ENCODE assay signal across 5 cellular contexts in genomic region chrY:19303136-19303535, GRCh38.
"Had no signal": no experiment of that assay in that cellular context is flagged by ENCODE, and none has a peak within 500 bp of the region (broad histone marks: within the 10 kb centered on the region; RNA-seq: fewer than 3 reads in every experiment).

No MANE protein-coding gene starts in this region.

- H3K4me3 ChIP-seq: GM23338 had no signal

- DNase-seq: H9, HCEC 1CT, KBM-7 had no signal

- ATAC-seq: GM23338, HepG2 had no signal
